In genomic region chr1:88175631-88176226, GRCh38 we compare ENCODE assay signal across 16 cellular contexts.
A peak's percentile ranks its signal among the peaks of the same experiment; 100 is the strongest.
DNase-seq lines count a peak whose midpoint lies in the region; ATAC-seq, FAIRE-seq and TF ChIP-seq lines count a peak whose summit lies in the region.
"Had no signal": no experiment of that assay in that cellular context is flagged by ENCODE, and none has a peak within 500 bp of the region (broad histone marks: within the 10 kb centered on the region; RNA-seq: fewer than 3 reads in every experiment).

No MANE protein-coding gene starts in this region.

- TF ChIP-seq CTCF in astrocyte (IDR thresholded peaks at IDR 0.05; ENCODE audit: insufficient read depth, low read depth, low read length), result no peak
- TF ChIP-seq CTCF in retinal pigment epithelial cell (conservative IDR thresholded peaks at IDR 0.05; ENCODE audit: low read depth, low read length), result no peak
- TF ChIP-seq CTCF in esophagus squamous epithelium (IDR thresholded peaks at IDR 0.05), result no peak

- FAIRE-seq in astrocyte (lab: Jason Lieb, UNC), result no peak

- H3K27me3 ChIP-seq in astrocyte (ENCODE audit: insufficient read depth, low read length) (no peaks in the 10 kb centered on the region), esophagus squamous epithelium (no peaks in the 10 kb centered on the region)
- H3K27me3 ChIP-seq: right atrium auricular region had no signal

- H3K4me3 ChIP-seq in astrocyte (ENCODE audit: insufficient read depth, low read depth, low read length) (no peak overlapping the region), retinal pigment epithelial cell (ENCODE audit: low read length) (no peak overlapping the region), esophagus squamous epithelium (no peak overlapping the region)
- H3K4me3 ChIP-seq: heart right ventricle, right atrium auricular region had no signal

- no peaks in the 10 kb centered on the region for H3K9me3 Mint-ChIP-seq in astrocyte (ENCODE audit: unreplicated experiment)
- H3K9me3 Mint-ChIP-seq: activated naive CD8-positive, alpha-beta T cell treated with anti-CD3 and anti-CD28 coated beads, Interleukin-2, amount 50 U/mL, for 24 hours; CD4-positive, alpha-beta memory T cell had no signal

- H3K79me2 ChIP-seq in astrocyte (ENCODE audit: insufficient read depth, low read length), result no peaks in the 10 kb centered on the region

- no peaks in the 10 kb centered on the region for H4K20me1 ChIP-seq in astrocyte (ENCODE audit: insufficient read depth, low read length)

- WGBS in esophagus squamous epithelium, 2 donors, result 26 to 69% methylated on average over 8 to 10 of the region's 10 CpGs

- intact Hi-C loops in esophagus squamous epithelium (cut with DNase I), result no loop called here

- H3K27ac Mint-ChIP-seq in astrocyte (ENCODE audit: unreplicated experiment), result no peak overlapping the region
- H3K27ac Mint-ChIP-seq: activated naive CD8-positive, alpha-beta T cell treated with anti-CD3 and anti-CD28 coated beads, Interleukin-2, amount 50 U/mL, for 24 hours; CD4-positive, alpha-beta memory T cell had no signal

- H3K36me3 ChIP-seq in astrocyte (ENCODE audit: insufficient read depth, low read length) (no peaks in the 10 kb centered on the region), esophagus squamous epithelium (no peaks in the 10 kb centered on the region)
- H3K36me3 ChIP-seq: heart right ventricle, right atrium auricular region had no signal

- H3K9ac ChIP-seq in astrocyte (ENCODE audit: low read length), result peak overlapping the region; percentile 15

- no peak overlapping the region for H2AFZ ChIP-seq in astrocyte (ENCODE audit: low read depth, low read length)

- H3K9me3 ChIP-seq in astrocyte (ENCODE audit: insufficient read depth, low read depth, low read length) (no peaks in the 10 kb centered on the region), esophagus squamous epithelium (no peaks in the 10 kb centered on the region)
- H3K9me3 ChIP-seq: heart right ventricle, right atrium auricular region had no signal

- H3K27me3 Mint-ChIP-seq in astrocyte (ENCODE audit: low read depth, unreplicated experiment), result no peaks in the 10 kb centered on the region

- H3K4me1 ChIP-seq in astrocyte (ENCODE audit: insufficient read depth, low read length) (peaks cover 15% of the 10 kb centered on the region), esophagus squamous epithelium (no peaks in the 10 kb centered on the region)
- H3K4me1 ChIP-seq: heart right ventricle, right atrium auricular region had no signal

- DNase-seq in HS-5 (ENCODE audit: low read depth) (peak; percentile 14), astrocyte (ENCODE audit: low read depth) (peak; percentile 74), kidney glomerular epithelial cell (lab: John Stamatoyannopoulos, UW) (peak; percentile 32), retinal pigment epithelial cell (ENCODE audit: low read depth) (peak; percentile 59), NCI-H2196 (lab: John Stamatoyannopoulos, UW; ENCODE audit: unreplicated experiment) (no peak), esophagus squamous epithelium (lab: John Stamatoyannopoulos, UW) (no peak)
- DNase-seq: activated CD8-positive, alpha-beta memory T cell treated with anti-CD3 and anti-CD28 coated beads, Interleukin-2, amount 50 U/mL, for 4 hours; activated naive CD8-positive, alpha-beta T cell treated with anti-CD3 and anti-CD28 coated beads, Interleukin-2, amount 50 U/mL, for 24 hours; CD4-positive, alpha-beta memory T cell; heart right ventricle; NCI-H1105 treated with DMSO at 0.1 percent for 48 hours; NCI-H524; substantia nigra had no signal

- H3K4me3 Mint-ChIP-seq in astrocyte (ENCODE audit: unreplicated experiment), result no peak overlapping the region
- H3K4me3 Mint-ChIP-seq: activated naive CD8-positive, alpha-beta T cell treated with anti-CD3 and anti-CD28 coated beads, Interleukin-2, amount 50 U/mL, for 24 hours; CD4-positive, alpha-beta memory T cell had no signal

- ATAC-seq in GM18907 (IDR thresholded peaks at IDR 0.05; ENCODE audit: unreplicated experiment) (no peak), HG03135 (IDR thresholded peaks at IDR 0.05; ENCODE audit: unreplicated experiment) (no peak)
- ATAC-seq: activated naive CD8-positive, alpha-beta T cell treated with anti-CD3 and anti-CD28 coated beads, Interleukin-2, amount 50 U/mL, for 24 hours; heart right ventricle had no signal

- no peak overlapping the region for H3K27ac ChIP-seq in astrocyte (ENCODE audit: low read depth, low read length)
- no peak overlapping the region for H3K27ac ChIP-seq in esophagus squamous epithelium
- H3K27ac ChIP-seq: heart right ventricle, right atrium auricular region had no signal

- no peaks in the 10 kb centered on the region for H3K36me3 Mint-ChIP-seq in astrocyte (ENCODE audit: low read depth, unreplicated experiment)
- H3K36me3 Mint-ChIP-seq: CD4-positive, alpha-beta memory T cell had no signal

- peak overlapping the region; percentile 59 for H3K4me2 ChIP-seq in astrocyte (ENCODE audit: low read length)

- H3K4me1 Mint-ChIP-seq in astrocyte (ENCODE audit: low read depth, unreplicated experiment), result peaks cover 11% of the 10 kb centered on the region
- H3K4me1 Mint-ChIP-seq: activated naive CD8-positive, alpha-beta T cell treated with anti-CD3 and anti-CD28 coated beads, Interleukin-2, amount 50 U/mL, for 24 hours had no signal

- TF ChIP-seq POLR2A in esophagus squamous epithelium (IDR thresholded peaks at IDR 0.05), result no peak

Comparison
In these comparisons a context has a peak if more than half of its experiments do, and no peak if none do; other contexts are left out.
1. DNase-seq: peak in HS-5 (single experiment), astrocyte (single experiment), kidney glomerular epithelial cell (single experiment) and retinal pigment epithelial cell (single experiment); none in NCI-H2196 (single experiment) and esophagus squamous epithelium (single experiment).